14 cellular contexts compared by ENCODE assay signal in genomic region chr1:169012416-169012815, GRCh38.
DNase-seq lines count a peak whose midpoint lies in the region; ATAC-seq and TF ChIP-seq lines count a peak whose summit lies in the region.
"Had no signal": no experiment of that assay in that cellular context is flagged by ENCODE, and none has a peak within 500 bp of the region (broad histone marks: within the 10 kb centered on the region; RNA-seq: fewer than 3 reads in every experiment).

No MANE protein-coding gene starts in this region.

- WGBS in heart right ventricle, 2 donors, result 89 to 96% methylated on average over 2 of the region's 2 CpGs

- H3K36me3 ChIP-seq in heart right ventricle (no peaks in the 10 kb centered on the region), HAP-1 (replicated peaks) (no peaks in the 10 kb centered on the region)
- H3K36me3 ChIP-seq: tibial nerve had no signal

- H3K27me3 ChIP-seq in heart right ventricle, result no peaks in the 10 kb centered on the region
- no peaks in the 10 kb centered on the region for H3K27me3 ChIP-seq in HAP-1 (ENCODE audit: low read depth)
- H3K27me3 ChIP-seq: tibial nerve had no signal

- H3K4me1 ChIP-seq in heart right ventricle, result no peaks in the 10 kb centered on the region
- H3K4me1 ChIP-seq in HAP-1, result no peaks in the 10 kb centered on the region
- H3K4me1 ChIP-seq: tibial nerve had no signal

- DNase-seq in heart right ventricle (no peak), germinal center (ENCODE audit: low spot score) (no peak), HAP-1 (ENCODE audit: low spot score in 2 of 2) (no peak), COLO668 (lab: John Stamatoyannopoulos, UW; ENCODE audit: unreplicated experiment) (no peak)
- DNase-seq: activated naive CD4-positive, alpha-beta T cell treated with anti-CD3 and anti-CD28 coated beads, Interleukin-2, amount 10 ng/mL, durations not matched to agents 7 days and 5 days; DND-41; NCI-H526 had no signal

- in situ Hi-C loops in HAP-1 (cut with MboI; ENCODE audit: low sequenced_read_pairs), result loop anchor here (25.0 kb wide), 1 partner anchor 100 kb away; the partner anchor contains the start of gene ATP1B1

- intact Hi-C loops in heart right ventricle (cut with DNase I), result no loop called here

- H3K9me3 ChIP-seq in heart right ventricle (no peaks in the 10 kb centered on the region), HAP-1 (no peaks in the 10 kb centered on the region)
- H3K9me3 ChIP-seq: tibial nerve had no signal

- no peak overlapping the region for H3K27ac ChIP-seq in heart right ventricle
- H3K27ac ChIP-seq: SK-N-MC, tibial nerve had no signal

- H3K4me3 ChIP-seq in GM08714 (ENCODE audit: low read length), result peak overlapping the region; percentile 13; the same call in 1 of the 2 replicates
- H3K4me3 ChIP-seq in heart right ventricle, result no peak overlapping the region
- no peak overlapping the region for H3K4me3 ChIP-seq in HAP-1
- H3K4me3 ChIP-seq: SK-N-MC, tibial nerve had no signal

- peak; percentile 71 for ATAC-seq in GM18868 (IDR thresholded peaks at IDR 0.05; ENCODE audit: unreplicated experiment)
- ATAC-seq in GM21737 (IDR thresholded peaks at IDR 0.05; ENCODE audit: unreplicated experiment), result peak; percentile 68
- peak; percentile 63 for ATAC-seq in HG03175 (IDR thresholded peaks at IDR 0.05; ENCODE audit: unreplicated experiment)
- ATAC-seq in heart right ventricle, result no peak
- ATAC-seq: sciatic nerve had no signal

- TF ChIP-seq CTCF in heart right ventricle (IDR thresholded peaks at IDR 0.05), result no peak

Comparison
In these comparisons a context has a peak if more than half of its experiments do, and no peak if none do; other contexts are left out.
1. ATAC-seq: peak in GM18868 (single experiment), GM21737 (single experiment) and HG03175 (single experiment); none in heart right ventricle (0 of 8).